Comparison of ENCODE assay signal across 1 cellular context in the genomic region with DNA sequence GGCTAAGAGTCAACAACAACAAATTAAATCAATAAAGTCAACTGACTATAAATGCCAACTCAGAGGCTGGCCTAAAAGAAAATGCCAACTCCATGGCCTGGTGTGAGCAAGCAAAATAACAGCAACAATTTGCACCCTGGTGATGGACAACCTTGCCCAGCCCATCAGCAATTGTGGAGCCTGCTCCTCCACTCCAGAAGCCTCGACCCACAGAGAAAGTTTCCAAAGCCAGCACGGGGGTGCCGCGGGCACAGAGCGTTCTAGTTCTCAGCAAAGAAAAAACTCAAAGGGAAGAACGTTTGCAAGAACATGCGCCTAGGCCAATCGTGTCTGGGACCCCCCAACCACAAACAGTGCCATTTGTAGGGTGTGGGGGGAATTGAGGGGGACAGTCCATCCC.
TF ChIP-seq lines count a peak whose summit lies in the region.

No MANE protein-coding gene starts in this region.

TF ChIP-seq in GM23338, 12 proteins besides CTCF, POLR2A, EP300 and RAD21 (continued from another document):
- TF ChIP-seq, protein P1, sequence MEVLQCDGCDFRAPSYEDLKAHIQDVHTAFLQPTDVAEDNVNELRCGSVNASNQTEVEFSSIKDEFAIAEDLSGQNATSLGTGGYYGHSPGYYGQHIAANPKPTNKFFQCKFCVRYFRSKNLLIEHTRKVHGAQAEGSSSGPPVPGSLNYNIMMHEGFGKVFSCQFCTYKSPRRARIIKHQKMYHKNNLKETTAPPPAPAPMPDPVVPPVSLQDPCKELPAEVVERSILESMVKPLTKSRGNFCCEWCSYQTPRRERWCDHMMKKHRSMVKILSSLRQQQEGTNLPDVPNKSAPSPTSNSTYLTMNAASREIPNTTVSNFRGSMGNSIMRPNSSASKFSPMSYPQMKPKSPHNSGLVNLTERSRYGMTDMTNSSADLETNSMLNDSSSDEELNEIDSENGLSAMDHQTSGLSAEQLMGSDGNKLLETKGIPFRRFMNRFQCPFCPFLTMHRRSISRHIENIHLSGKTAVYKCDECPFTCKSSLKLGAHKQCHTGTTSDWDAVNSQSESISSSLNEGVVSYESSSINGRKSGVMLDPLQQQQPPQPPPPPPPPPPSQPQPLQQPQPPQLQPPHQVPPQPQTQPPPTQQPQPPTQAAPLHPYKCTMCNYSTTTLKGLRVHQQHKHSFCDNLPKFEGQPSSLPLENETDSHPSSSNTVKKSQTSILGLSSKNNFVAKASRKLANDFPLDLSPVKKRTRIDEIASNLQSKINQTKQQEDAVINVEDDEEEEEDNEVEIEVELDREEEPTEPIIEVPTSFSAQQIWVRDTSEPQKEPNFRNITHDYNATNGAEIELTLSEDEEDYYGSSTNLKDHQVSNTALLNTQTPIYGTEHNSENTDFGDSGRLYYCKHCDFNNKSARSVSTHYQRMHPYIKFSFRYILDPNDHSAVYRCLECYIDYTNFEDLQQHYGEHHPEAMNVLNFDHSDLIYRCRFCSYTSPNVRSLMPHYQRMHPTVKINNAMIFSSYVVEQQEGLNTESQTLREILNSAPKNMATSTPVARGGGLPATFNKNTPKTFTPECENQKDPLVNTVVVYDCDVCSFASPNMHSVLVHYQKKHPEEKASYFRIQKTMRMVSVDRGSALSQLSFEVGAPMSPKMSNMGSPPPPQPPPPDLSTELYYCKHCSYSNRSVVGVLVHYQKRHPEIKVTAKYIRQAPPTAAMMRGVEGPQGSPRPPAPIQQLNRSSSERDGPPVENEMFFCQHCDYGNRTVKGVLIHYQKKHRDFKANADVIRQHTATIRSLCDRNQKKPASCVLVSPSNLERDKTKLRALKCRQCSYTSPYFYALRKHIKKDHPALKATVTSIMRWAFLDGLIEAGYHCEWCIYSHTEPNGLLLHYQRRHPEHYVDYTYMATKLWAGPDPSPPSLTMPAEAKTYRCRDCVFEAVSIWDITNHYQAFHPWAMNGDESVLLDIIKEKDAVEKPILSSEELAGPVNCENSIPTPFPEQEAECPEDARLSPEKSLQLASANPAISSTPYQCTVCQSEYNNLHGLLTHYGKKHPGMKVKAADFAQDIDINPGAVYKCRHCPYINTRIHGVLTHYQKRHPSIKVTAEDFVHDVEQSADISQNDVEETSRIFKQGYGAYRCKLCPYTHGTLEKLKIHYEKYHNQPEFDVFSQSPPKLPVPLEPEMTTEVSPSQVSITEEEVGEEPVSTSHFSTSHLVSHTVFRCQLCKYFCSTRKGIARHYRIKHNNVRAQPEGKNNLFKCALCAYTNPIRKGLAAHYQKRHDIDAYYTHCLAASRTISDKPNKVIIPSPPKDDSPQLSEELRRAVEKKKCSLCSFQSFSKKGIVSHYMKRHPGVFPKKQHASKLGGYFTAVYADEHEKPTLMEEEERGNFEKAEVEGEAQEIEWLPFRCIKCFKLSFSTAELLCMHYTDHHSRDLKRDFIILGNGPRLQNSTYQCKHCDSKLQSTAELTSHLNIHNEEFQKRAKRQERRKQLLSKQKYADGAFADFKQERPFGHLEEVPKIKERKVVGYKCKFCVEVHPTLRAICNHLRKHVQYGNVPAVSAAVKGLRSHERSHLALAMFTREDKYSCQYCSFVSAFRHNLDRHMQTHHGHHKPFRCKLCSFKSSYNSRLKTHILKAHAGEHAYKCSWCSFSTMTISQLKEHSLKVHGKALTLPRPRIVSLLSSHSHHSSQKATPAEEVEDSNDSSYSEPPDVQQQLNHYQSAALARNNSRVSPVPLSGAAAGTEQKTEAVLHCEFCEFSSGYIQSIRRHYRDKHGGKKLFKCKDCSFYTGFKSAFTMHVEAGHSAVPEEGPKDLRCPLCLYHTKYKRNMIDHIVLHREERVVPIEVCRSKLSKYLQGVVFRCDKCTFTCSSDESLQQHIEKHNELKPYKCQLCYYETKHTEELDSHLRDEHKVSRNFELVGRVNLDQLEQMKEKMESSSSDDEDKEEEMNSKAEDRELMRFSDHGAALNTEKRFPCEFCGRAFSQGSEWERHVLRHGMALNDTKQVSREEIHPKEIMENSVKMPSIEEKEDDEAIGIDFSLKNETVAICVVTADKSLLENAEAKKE (CRISPR knock-in tag; IDR thresholded peaks at IDR 0.05) = no peak
- TF ChIP-seq, protein P2, sequence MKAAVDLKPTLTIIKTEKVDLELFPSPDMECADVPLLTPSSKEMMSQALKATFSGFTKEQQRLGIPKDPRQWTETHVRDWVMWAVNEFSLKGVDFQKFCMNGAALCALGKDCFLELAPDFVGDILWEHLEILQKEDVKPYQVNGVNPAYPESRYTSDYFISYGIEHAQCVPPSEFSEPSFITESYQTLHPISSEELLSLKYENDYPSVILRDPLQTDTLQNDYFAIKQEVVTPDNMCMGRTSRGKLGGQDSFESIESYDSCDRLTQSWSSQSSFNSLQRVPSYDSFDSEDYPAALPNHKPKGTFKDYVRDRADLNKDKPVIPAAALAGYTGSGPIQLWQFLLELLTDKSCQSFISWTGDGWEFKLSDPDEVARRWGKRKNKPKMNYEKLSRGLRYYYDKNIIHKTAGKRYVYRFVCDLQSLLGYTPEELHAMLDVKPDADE (IDR thresholded peaks at IDR 0.05) = no peak
- TF ChIP-seq, protein P3, sequence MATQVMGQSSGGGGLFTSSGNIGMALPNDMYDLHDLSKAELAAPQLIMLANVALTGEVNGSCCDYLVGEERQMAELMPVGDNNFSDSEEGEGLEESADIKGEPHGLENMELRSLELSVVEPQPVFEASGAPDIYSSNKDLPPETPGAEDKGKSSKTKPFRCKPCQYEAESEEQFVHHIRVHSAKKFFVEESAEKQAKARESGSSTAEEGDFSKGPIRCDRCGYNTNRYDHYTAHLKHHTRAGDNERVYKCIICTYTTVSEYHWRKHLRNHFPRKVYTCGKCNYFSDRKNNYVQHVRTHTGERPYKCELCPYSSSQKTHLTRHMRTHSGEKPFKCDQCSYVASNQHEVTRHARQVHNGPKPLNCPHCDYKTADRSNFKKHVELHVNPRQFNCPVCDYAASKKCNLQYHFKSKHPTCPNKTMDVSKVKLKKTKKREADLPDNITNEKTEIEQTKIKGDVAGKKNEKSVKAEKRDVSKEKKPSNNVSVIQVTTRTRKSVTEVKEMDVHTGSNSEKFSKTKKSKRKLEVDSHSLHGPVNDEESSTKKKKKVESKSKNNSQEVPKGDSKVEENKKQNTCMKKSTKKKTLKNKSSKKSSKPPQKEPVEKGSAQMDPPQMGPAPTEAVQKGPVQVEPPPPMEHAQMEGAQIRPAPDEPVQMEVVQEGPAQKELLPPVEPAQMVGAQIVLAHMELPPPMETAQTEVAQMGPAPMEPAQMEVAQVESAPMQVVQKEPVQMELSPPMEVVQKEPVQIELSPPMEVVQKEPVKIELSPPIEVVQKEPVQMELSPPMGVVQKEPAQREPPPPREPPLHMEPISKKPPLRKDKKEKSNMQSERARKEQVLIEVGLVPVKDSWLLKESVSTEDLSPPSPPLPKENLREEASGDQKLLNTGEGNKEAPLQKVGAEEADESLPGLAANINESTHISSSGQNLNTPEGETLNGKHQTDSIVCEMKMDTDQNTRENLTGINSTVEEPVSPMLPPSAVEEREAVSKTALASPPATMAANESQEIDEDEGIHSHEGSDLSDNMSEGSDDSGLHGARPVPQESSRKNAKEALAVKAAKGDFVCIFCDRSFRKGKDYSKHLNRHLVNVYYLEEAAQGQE (IDR thresholded peaks at IDR 0.05; ENCODE audit: unreplicated experiment) = no peak
- TF ChIP-seq NANOG (IDR thresholded peaks at IDR 0.05; ENCODE audit: borderline replicate concordance) = no peak
